In genomic region chr10:3592424-3592823, GRCh38 we compare ENCODE assay signal across 31 cellular contexts.
"Had no signal": no experiment of that assay in that cellular context is flagged by ENCODE, and none has a peak within 500 bp of the region (broad histone marks: within the 10 kb centered on the region; RNA-seq: fewer than 3 reads in every experiment).

No MANE protein-coding gene starts in this region.

- H3K4me2 ChIP-seq: hepatocyte had no signal

- H3K27me3 ChIP-seq: adrenal gland, body of pancreas, esophagus squamous epithelium, gastroesophageal sphincter, heart right ventricle, hepatocyte had no signal

- FAIRE-seq: colon had no signal

- H3K79me2 ChIP-seq: hepatocyte had no signal

- H3K27ac ChIP-seq: adrenal gland, body of pancreas, esophagus squamous epithelium, gastroesophageal sphincter, heart right ventricle, hepatocyte, WERI-Rb-1 had no signal

- H3K4me3 ChIP-seq: adrenal gland, body of pancreas, esophagus squamous epithelium, gastroesophageal sphincter, heart right ventricle, hepatocyte had no signal

- ATAC-seq: activated CD4-positive, CD25-positive, alpha-beta regulatory T cell treated with anti-CD3 and anti-CD28 coated beads, Interleukin-2, amount 50 U/mL, for 24 hours; activated CD8-positive, alpha-beta memory T cell treated with anti-CD3 and anti-CD28 coated beads, Interleukin-2, amount 10 ng/mL, durations not matched to agents 7 days and 5 days; activated CD8-positive, alpha-beta T cell treated with anti-CD3 and anti-CD28 coated beads, Interleukin-2, amount 10 ng/mL, durations not matched to agents 7 days and 5 days; activated naive CD8-positive, alpha-beta T cell treated with anti-CD3 and anti-CD28 coated beads, Interleukin-2, amount 50 U/mL, for 24 hours; body of pancreas; effector memory CD8-positive, alpha-beta T cell; gastroesophageal sphincter; heart right ventricle had no signal

- H3K9me3 ChIP-seq: adrenal gland, body of pancreas, esophagus squamous epithelium, gastroesophageal sphincter, heart right ventricle had no signal

- H3K36me3 ChIP-seq: adrenal gland, esophagus squamous epithelium, gastroesophageal sphincter, heart right ventricle, WERI-Rb-1 had no signal

- H2AFZ ChIP-seq: hepatocyte had no signal

- DNase-seq: activated B cell treated with CpG ODN at 0.5 μM for 24 hours; activated CD4-positive, alpha-beta memory T cell treated with anti-CD3 and anti-CD28 coated beads for 36 hours; activated CD4-positive, alpha-beta T cell treated with anti-CD3 and anti-CD28 coated beads, Interleukin-2, amount 10 ng/mL, durations not matched to agents 24 days and 14 days; activated CD8-positive, alpha-beta memory T cell treated with anti-CD3 and anti-CD28 coated beads, Interleukin-2, amount 10 ng/mL, durations not matched to agents 7 days and 5 days; activated CD8-positive, alpha-beta memory T cell treated with anti-CD3 and anti-CD28 coated beads, Interleukin-2, amount 50 U/mL, for 4 hours; activated CD8-positive, alpha-beta T cell treated with anti-CD3 and anti-CD28 coated beads, Interleukin-2, amount 10 ng/mL, durations not matched to agents 7 days and 5 days; activated effector memory CD4-positive, alpha-beta T cell treated with anti-CD3 and anti-CD28 coated beads, Interleukin-2, amount 50 U/mL, for 16 hours; activated naive CD4-positive, alpha-beta T cell treated with anti-CD3 and anti-CD28 coated beads for 36 hours; activated naive CD8-positive, alpha-beta T cell treated with anti-CD3 and anti-CD28 coated beads for 36 hours; activated naive CD8-positive, alpha-beta T cell treated with anti-CD3 and anti-CD28 coated beads, Interleukin-2, amount 50 U/mL, for 24 hours; activated T-cell treated with anti-CD3 and anti-CD28 coated beads, Interleukin-2, amount 50 U/mL, for 1 hour; activated T-cell treated with anti-CD3 and anti-CD28 coated beads, Interleukin-2, amount 50 U/mL, for 48 hours; adrenal gland; amygdala; aorta; body of pancreas; caudate nucleus; cortex of kidney; dermis blood vessel endothelial cell; effector CD4-positive, alpha-beta T cell; effector memory CD8-positive, alpha-beta T cell; erythroblast; esophagus squamous epithelium; foreskin melanocyte; heart right ventricle; T1000; WERI-Rb-1 had no signal

- H3K4me1 ChIP-seq: adrenal gland, body of pancreas, esophagus squamous epithelium, gastroesophageal sphincter, heart right ventricle had no signal
